In genomic region chr20:2208897-2209296, GRCh38 we compare ENCODE assay signal across 24 cellular contexts.
"Had no signal": no experiment of that assay in that cellular context is flagged by ENCODE, and none has a peak within 500 bp of the region (broad histone marks: within the 10 kb centered on the region; RNA-seq: fewer than 3 reads in every experiment).

No MANE protein-coding gene starts in this region.

- ATAC-seq: heart right ventricle; left cardiac atrium; left lung; naive thymus-derived CD4-positive, alpha-beta T cell; stimulated activated effector memory CD8-positive, alpha-beta T cell treated with anti-CD3 and anti-CD28 coated beads, Interleukin-12 subunit alpha, Interleukin-12 subunit beta, amount 100 ng/mL, for 72 hours had no signal

- H3K4me3 ChIP-seq: dorsolateral prefrontal cortex, esophagus muscularis mucosa, heart right ventricle, left lung, neural progenitor cell, prostate gland, right atrium auricular region, sigmoid colon, thoracic aorta, tibial nerve, upper lobe of left lung had no signal

- DNase-seq: dorsolateral prefrontal cortex; effector CD4-positive, alpha-beta T cell; foreskin melanocyte; glutamatergic neuron; heart right ventricle; hippocampal formation; left cardiac atrium; left lung; mesendoderm; midbrain; naive thymus-derived CD4-positive, alpha-beta T cell; sigmoid colon; stimulated activated CD4-positive, alpha-beta T cell treated with anti-CD3 and anti-CD28 coated beads, Interleukin-2, amount 100 ng/mL, for 24 hours; stimulated activated CD4-positive, alpha-beta T cell treated with anti-CD3 and anti-CD28 coated beads, Interleukin-4, amount 100 ng/mL, for 24 hours; stimulated activated naive CD4-positive, alpha-beta T cell treated with Interleukin-2 at 50 U/mL for 16 hours; upper lobe of left lung had no signal

- H3K27me3 ChIP-seq: right atrium auricular region had no signal

- H3K9ac ChIP-seq: neural progenitor cell had no signal

- H2AFZ ChIP-seq: neural progenitor cell had no signal

- H3K9me3 ChIP-seq: esophagus muscularis mucosa, heart right ventricle, left lung, prostate gland, right atrium auricular region, sigmoid colon, thoracic aorta, tibial nerve, upper lobe of left lung had no signal

- H3K4me1 Mint-ChIP-seq: stimulated activated effector memory CD8-positive, alpha-beta T cell treated with anti-CD3 and anti-CD28 coated beads, Interleukin-12 subunit alpha, Interleukin-12 subunit beta, amount 100 ng/mL, for 72 hours had no signal

- H3K36me3 ChIP-seq: esophagus muscularis mucosa, heart right ventricle, left lung, neural progenitor cell, prostate gland, right atrium auricular region, sigmoid colon, thoracic aorta, tibial nerve, upper lobe of left lung had no signal

- H3K27ac Mint-ChIP-seq: naive thymus-derived CD4-positive, alpha-beta T cell; nephron; neural progenitor cell; stimulated activated effector memory CD8-positive, alpha-beta T cell treated with anti-CD3 and anti-CD28 coated beads, Interleukin-12 subunit alpha, Interleukin-12 subunit beta, amount 100 ng/mL, for 72 hours had no signal

- H3K9me3 Mint-ChIP-seq: nephron; neural progenitor cell; stimulated activated effector memory CD8-positive, alpha-beta T cell treated with anti-CD3 and anti-CD28 coated beads, Interleukin-12 subunit alpha, Interleukin-12 subunit beta, amount 100 ng/mL, for 72 hours had no signal

- H3K4me1 ChIP-seq: neural progenitor cell, prostate gland had no signal

- H3K4me2 ChIP-seq: neural progenitor cell had no signal

- H3K36me3 Mint-ChIP-seq: naive thymus-derived CD4-positive, alpha-beta T cell; neural progenitor cell had no signal

- H3K27ac ChIP-seq: esophagus muscularis mucosa, heart right ventricle, left lung, neural progenitor cell, prostate gland, right atrium auricular region, sigmoid colon, thoracic aorta, tibial nerve, upper lobe of left lung had no signal
